In the genomic region with DNA sequence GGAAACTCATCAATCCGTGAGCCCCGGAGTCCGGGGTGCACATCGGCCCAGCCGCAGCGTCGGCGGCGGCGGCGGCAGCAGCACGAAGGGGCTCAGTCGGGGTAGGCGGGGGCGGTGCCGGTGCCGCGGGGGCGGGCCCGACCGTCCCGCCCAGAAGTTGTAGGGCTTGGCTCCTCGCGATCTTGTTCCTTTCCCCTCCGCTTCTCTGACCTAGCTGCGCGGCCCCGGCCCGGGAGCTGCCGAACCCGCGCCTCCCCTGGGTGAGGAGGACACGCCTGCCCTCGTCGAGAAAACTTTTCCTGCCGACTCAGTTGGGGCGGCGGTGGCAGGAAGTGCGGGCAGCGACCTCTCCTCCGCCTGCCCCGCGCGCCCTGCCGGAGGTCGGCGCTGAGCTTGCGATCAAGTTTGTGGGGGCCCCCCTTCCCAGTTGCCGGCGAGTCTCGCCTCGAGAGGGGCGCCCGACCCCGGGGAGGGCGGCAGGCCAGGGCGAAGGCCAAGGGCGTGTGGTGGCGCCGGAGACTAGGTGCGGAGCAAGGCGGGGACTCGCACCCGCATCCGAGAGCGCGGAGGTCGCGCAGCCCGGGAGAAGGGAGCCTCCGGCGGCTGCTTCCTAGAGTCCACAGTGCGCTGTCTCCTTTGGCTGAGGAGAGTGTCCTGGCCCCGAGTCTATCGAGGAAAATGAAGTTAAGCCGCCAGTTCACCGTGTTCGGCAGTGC, we compare ENCODE assay signal across 1 cellular context.
TF ChIP-seq lines count a peak whose summit lies in the region.

MAN2A1 (plus strand) TSS at position 188 of the 716 bp plus-strand sequence; CDS start at position 679, 491 bp downstream.

TF ChIP-seq in HepG2, 621 proteins besides CTCF, POLR2A, EP300 and RAD21 (continued from another document and continues in another):
- TF ChIP-seq KDM5A (IDR thresholded peaks at IDR 0.05; ENCODE audit: borderline replicate concordance, low read length) (no peak; the same call in 1 of the 2 replicates), TIGD3 (CRISPR knock-in tag; IDR thresholded peaks at IDR 0.05; ENCODE audit: borderline replicate concordance) (peak; percentile 94; the same call in 1 of the 2 replicates), PCBP1 (IDR thresholded peaks at IDR 0.05; ENCODE audit: borderline replicate concordance, low read depth, low read length) (no peak), ZSCAN30 (CRISPR knock-in tag; IDR thresholded peaks at IDR 0.05) (no peak), FOSL2 (CRISPR knock-in tag; IDR thresholded peaks at IDR 0.05) (no peak), PRMT3 (CRISPR knock-in tag; IDR thresholded peaks at IDR 0.05; ENCODE audit: borderline replicate concordance, low read depth) (no peak), CHD2 (IDR thresholded peaks at IDR 0.05; ENCODE audit: low read depth, low read length) (no peak), KAT8 (CRISPR knock-in tag; IDR thresholded peaks at IDR 0.05) (no peak), TAF1 (CRISPR knock-in tag; IDR thresholded peaks at IDR 0.05) (peak; percentile 80), ZBTB34 (CRISPR knock-in tag; IDR thresholded peaks at IDR 0.05) (0 out of 2 replicates have a peak, but pooled peaks have one; percentile 36), ZNF572 (CRISPR knock-in tag; IDR thresholded peaks at IDR 0.05) (0 out of 2 replicates have a peak, but pooled peaks have one; percentile 33), HNF4A (CRISPR knock-in tag; IDR thresholded peaks at IDR 0.05) (no peak), ZNF331 (CRISPR knock-in tag; IDR thresholded peaks at IDR 0.05) (no peak), HIVEP1 (CRISPR knock-in tag; IDR thresholded peaks at IDR 0.05) (peak; percentile 43; the same call in 1 of the 2 replicates), ZNF563 (CRISPR knock-in tag; IDR thresholded peaks at IDR 0.05) (peak; percentile 39; the same call in 1 of the 2 replicates), PAF1 (CRISPR knock-in tag; IDR thresholded peaks at IDR 0.05) (no peak), NPAS2 (CRISPR knock-in tag; IDR thresholded peaks at IDR 0.05; ENCODE audit: borderline replicate concordance) (no peak), ZNF768 (CRISPR knock-in tag; IDR thresholded peaks at IDR 0.05) (no peak; the same call in 1 of the 2 replicates), CCDC6 (CRISPR knock-in tag; IDR thresholded peaks at IDR 0.05) (peak; percentile 41; the same call in 1 of the 2 replicates), CC2D1A (CRISPR knock-in tag; IDR thresholded peaks at IDR 0.05) (no peak), ZNF431 (CRISPR knock-in tag; IDR thresholded peaks at IDR 0.05; ENCODE audit: borderline replicate concordance, low read depth) (no peak), ETS1 (CRISPR knock-in tag; IDR thresholded peaks at IDR 0.05) (no peak), ZHX2 (IDR thresholded peaks at IDR 0.05; ENCODE audit: low read depth) (no peak), ZHX2 (CRISPR knock-in tag; IDR thresholded peaks at IDR 0.05; ENCODE audit: borderline replicate concordance) (no peak), JARID2 (CRISPR knock-in tag; IDR thresholded peaks at IDR 0.05; ENCODE audit: insufficient replicate concordance) (no peak), TBX2 (CRISPR knock-in tag; IDR thresholded peaks at IDR 0.05; ENCODE audit: borderline replicate concordance) (no peak), MZF1 (CRISPR knock-in tag; IDR thresholded peaks at IDR 0.05; ENCODE audit: borderline replicate concordance) (no peak), ZNF276 (CRISPR knock-in tag; IDR thresholded peaks at IDR 0.05; ENCODE audit: low read depth) (no peak), AKAP8 (CRISPR knock-in tag; IDR thresholded peaks at IDR 0.05) (no peak), THAP9 (CRISPR knock-in tag; IDR thresholded peaks at IDR 0.05; ENCODE audit: borderline replicate concordance) (no peak; the same call in 1 of the 2 replicates), TGIF2 (CRISPR knock-in tag; IDR thresholded peaks at IDR 0.05) (no peak; the same call in 1 of the 2 replicates), ZNF354B (CRISPR knock-in tag; IDR thresholded peaks at IDR 0.05) (0 out of 2 replicates have a peak, but pooled peaks have one; percentile 9), MED8 (CRISPR knock-in tag; IDR thresholded peaks at IDR 0.05; ENCODE audit: insufficient replicate concordance) (no peak)
- TF ChIP-seq, protein P1, sequence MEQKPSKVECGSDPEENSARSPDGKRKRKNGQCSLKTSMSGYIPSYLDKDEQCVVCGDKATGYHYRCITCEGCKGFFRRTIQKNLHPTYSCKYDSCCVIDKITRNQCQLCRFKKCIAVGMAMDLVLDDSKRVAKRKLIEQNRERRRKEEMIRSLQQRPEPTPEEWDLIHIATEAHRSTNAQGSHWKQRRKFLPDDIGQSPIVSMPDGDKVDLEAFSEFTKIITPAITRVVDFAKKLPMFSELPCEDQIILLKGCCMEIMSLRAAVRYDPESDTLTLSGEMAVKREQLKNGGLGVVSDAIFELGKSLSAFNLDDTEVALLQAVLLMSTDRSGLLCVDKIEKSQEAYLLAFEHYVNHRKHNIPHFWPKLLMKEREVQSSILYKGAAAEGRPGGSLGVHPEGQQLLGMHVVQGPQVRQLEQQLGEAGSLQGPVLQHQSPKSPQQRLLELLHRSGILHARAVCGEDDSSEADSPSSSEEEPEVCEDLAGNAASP (CRISPR knock-in tag; IDR thresholded peaks at IDR 0.05; ENCODE audit: borderline replicate concordance): 0 out of 2 replicates have a peak, but pooled peaks have one; percentile 22
- TF ChIP-seq, protein P2, sequence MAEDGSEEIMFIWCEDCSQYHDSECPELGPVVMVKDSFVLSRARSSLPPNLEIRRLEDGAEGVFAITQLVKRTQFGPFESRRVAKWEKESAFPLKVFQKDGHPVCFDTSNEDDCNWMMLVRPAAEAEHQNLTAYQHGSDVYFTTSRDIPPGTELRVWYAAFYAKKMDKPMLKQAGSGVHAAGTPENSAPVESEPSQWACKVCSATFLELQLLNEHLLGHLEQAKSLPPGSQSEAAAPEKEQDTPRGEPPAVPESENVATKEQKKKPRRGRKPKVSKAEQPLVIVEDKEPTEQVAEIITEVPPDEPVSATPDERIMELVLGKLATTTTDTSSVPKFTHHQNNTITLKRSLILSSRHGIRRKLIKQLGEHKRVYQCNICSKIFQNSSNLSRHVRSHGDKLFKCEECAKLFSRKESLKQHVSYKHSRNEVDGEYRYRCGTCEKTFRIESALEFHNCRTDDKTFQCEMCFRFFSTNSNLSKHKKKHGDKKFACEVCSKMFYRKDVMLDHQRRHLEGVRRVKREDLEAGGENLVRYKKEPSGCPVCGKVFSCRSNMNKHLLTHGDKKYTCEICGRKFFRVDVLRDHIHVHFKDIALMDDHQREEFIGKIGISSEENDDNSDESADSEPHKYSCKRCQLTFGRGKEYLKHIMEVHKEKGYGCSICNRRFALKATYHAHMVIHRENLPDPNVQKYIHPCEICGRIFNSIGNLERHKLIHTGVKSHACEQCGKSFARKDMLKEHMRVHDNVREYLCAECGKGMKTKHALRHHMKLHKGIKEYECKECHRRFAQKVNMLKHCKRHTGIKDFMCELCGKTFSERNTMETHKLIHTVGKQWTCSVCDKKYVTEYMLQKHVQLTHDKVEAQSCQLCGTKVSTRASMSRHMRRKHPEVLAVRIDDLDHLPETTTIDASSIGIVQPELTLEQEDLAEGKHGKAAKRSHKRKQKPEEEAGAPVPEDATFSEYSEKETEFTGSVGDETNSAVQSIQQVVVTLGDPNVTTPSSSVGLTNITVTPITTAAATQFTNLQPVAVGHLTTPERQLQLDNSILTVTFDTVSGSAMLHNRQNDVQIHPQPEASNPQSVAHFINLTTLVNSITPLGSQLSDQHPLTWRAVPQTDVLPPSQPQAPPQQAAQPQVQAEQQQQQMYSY (CRISPR knock-in tag; IDR thresholded peaks at IDR 0.05): no peak
- TF ChIP-seq, protein P3, sequence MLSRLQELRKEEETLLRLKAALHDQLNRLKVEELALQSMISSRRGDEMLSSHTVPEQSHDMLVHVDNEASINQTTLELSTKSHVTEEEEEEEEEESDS (CRISPR knock-in tag; IDR thresholded peaks at IDR 0.05; ENCODE audit: borderline replicate concordance): no peak
